In the genomic region with DNA sequence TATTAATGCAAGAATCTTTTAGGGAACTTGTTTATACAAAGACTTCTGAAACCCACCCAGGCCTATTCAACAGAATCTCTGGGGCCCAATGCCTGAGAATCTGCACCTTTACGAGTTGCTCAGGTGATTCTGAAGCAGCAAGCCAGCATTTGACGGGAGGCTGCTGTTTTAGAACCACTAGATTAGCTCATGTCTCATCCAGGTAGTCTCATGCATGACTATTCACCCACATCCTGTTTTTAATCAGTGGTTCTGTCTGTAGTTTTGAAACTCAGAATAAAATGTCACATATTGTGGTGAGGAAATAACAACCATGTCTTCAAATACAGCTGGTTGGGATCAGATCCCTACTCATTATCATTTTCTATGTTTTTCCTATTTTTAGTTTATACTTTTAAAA, we compare ENCODE assay signal across 8 cellular contexts. TPM values are rescaled to one million over a fixed set of nuclear protein-coding genes. Genes with fewer than 3 reads are reported as not detected.
A peak's percentile ranks its signal among the peaks of the same experiment; 100 is the strongest.
DNase-seq lines count a peak whose midpoint lies in the region; ATAC-seq and TF ChIP-seq lines count a peak whose summit lies in the region.

No MANE protein-coding gene starts in this region.

- intact Hi-C loops in MCF 10A (cut with micrococcal nuclease): no loop called here

- H3K27me3 ChIP-seq in mucosa of rectum (ENCODE audit: control insufficient read depth in 2 of 2, insufficient read depth in 2 of 2, low read length in 2 of 2): no peaks in the 10 kb centered on the region

- H3K4me3 ChIP-seq in mucosa of rectum (ENCODE audit: low read length in 2 of 2): no peak overlapping the region

- BruUV-seq in MCF 10A (replicated peaks; lab: Mats Ljungman, UMichigan): no TSS peak

- peak; percentile 97 for ATAC-seq in HG03558 (IDR thresholded peaks at IDR 0.05; ENCODE audit: extremely low read depth, unreplicated experiment)

- no peaks in the 10 kb centered on the region for H3K9me3 ChIP-seq in mucosa of rectum (ENCODE audit: control insufficient read depth in 2 of 2, low read length in 2 of 2)

- no peak overlapping the region for H3K27ac Mint-ChIP-seq in MCF 10A (ENCODE audit: low read depth, unreplicated experiment)

- DNase-seq in CD1c-positive myeloid dendritic cell (ENCODE audit: extremely low spot score) (peak; percentile 59), GM20000 (ENCODE audit: low spot score) (peak; percentile 71), SHP77 (lab: John Stamatoyannopoulos, UW) (no peak), MCF 10A (ENCODE audit: unreplicated experiment) (no peak), DMS 273 (lab: John Stamatoyannopoulos, UW; ENCODE audit: unreplicated experiment) (no peak)
- DNase-seq in activated CD8-positive, alpha-beta memory T cell treated with anti-CD3 and anti-CD28 coated beads, Interleukin-2, amount 50 U/mL, for 1 hour (ENCODE audit: extremely low read depth): peak; percentile 70

- no peaks in the 10 kb centered on the region for H3K9me3 Mint-ChIP-seq in MCF 10A (ENCODE audit: unreplicated experiment)

- TF ChIP-seq CTCF in GM20000 (IDR thresholded peaks at IDR 0.05; ENCODE audit: extremely low read depth, missing control alignments) (no peak), MCF 10A (IDR thresholded peaks at IDR 0.05; ENCODE audit: unreplicated experiment) (no peak)

- H3K4me3 Mint-ChIP-seq in MCF 10A (ENCODE audit: unreplicated experiment): no peak overlapping the region

- H3K36me3 ChIP-seq in mucosa of rectum (ENCODE audit: control insufficient read depth in 2 of 2, insufficient read depth in 2 of 2, low read length in 2 of 2): no peaks in the 10 kb centered on the region

- H3K27ac ChIP-seq in mucosa of rectum (ENCODE audit: low read depth in 2 of 2, low read length in 2 of 2): peak overlapping the region; percentile 51 to 52

- H3K4me1 Mint-ChIP-seq in MCF 10A (ENCODE audit: insufficient read depth, unreplicated experiment): no peaks in the 10 kb centered on the region

- H3K27me3 Mint-ChIP-seq in MCF 10A (ENCODE audit: insufficient read depth, unreplicated experiment): no peaks in the 10 kb centered on the region

- no peak overlapping the region for H3K9ac ChIP-seq in mucosa of rectum (ENCODE audit: low read depth in 1 of 2, low read length in 2 of 2)

- H3K4me1 ChIP-seq in mucosa of rectum (ENCODE audit: control insufficient read depth in 2 of 2, insufficient read depth in 2 of 2, low read length in 2 of 2): no peaks in the 10 kb centered on the region

- CTCF ChIA-PET in MCF 10A (lab: Yijun Ruan, JAX): interaction anchor here (0.6 kb wide), 1 partner anchor 66 kb away, joined by 3 read pairs; no protein-coding TSS in a partner anchor

- H3K36me3 Mint-ChIP-seq in MCF 10A (ENCODE audit: insufficient read depth, unreplicated experiment): no peaks in the 10 kb centered on the region

- POLR2A ChIA-PET in MCF 10A (lab: Yijun Ruan, JAX): no interaction called here

RNA-seq across cellular contexts. Expression of gene CYTIP, which starts 39.5 kb away (rescaled TPM):
- total RNA-seq in MCF 10A (2022): 0.19 TPM in 1 of 2 replicates, not detected in the other

Comparison
In these comparisons a context has a peak if more than half of its experiments do, and no peak if none do; other contexts are left out.
1. DNase-seq: peak in CD1c-positive myeloid dendritic cell (single experiment), GM20000 (single experiment) and activated CD8-positive, alpha-beta memory T cell treated with anti-CD3 and anti-CD28 coated beads, Interleukin-2, amount 50 U/mL, for 1 hour (single experiment); none in SHP77 (0 of 2), MCF 10A (single experiment) and DMS 273 (single experiment).